ENCODE assay signal across 1 cellular context in genomic region chr5:129767927-129768380, GRCh38.
TF ChIP-seq lines count a peak whose summit lies in the region.

No MANE protein-coding gene starts in this region.

TF ChIP-seq in HEK293, 187 proteins besides CTCF, POLR2A, EP300 and RAD21 (continued from another document and continues in another):
- TF ChIP-seq, protein P1, sequence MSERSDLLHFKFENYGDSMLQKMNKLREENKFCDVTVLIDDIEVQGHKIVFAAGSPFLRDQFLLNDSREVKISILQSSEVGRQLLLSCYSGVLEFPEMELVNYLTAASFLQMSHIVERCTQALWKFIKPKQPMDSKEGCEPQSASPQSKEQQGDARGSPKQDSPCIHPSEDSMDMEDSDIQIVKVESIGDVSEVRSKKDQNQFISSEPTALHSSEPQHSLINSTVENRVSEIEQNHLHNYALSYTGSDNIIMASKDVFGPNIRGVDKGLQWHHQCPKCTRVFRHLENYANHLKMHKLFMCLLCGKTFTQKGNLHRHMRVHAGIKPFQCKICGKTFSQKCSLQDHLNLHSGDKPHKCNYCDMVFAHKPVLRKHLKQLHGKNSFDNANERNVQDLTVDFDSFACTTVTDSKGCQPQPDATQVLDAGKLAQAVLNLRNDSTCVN (tag by site-specific recombination; optimal IDR thresholded peaks at IDR 0.05): no peak
- TF ChIP-seq ZNF292 (tag by site-specific recombination; IDR thresholded peaks at IDR 0.05; ENCODE audit: borderline replicate concordance, low read depth) (no peak), ZNF416 (tag by site-specific recombination; IDR thresholded peaks at IDR 0.05) (no peak), ZNF23 (tag by site-specific recombination; IDR thresholded peaks at IDR 0.05; ENCODE audit: borderline replicate concordance) (no peak), ZNF747 (tag by site-specific recombination; IDR thresholded peaks at IDR 0.05) (no peak), ZNF274 (IDR thresholded peaks at IDR 0.05; ENCODE audit: low read length) (no peak), ZNF274 (tag by site-specific recombination; IDR thresholded peaks at IDR 0.05; ENCODE audit: borderline replicate concordance) (no peak), PRDM1 (tag by site-specific recombination; IDR thresholded peaks at IDR 0.05) (peak; percentile 91), ZNF157 (tag by site-specific recombination; IDR thresholded peaks at IDR 0.05) (no peak), ZNF2 (tag by site-specific recombination; IDR thresholded peaks at IDR 0.05) (0 out of 2 replicates have a peak, but pooled peaks have one; percentile 47), ZNF24 (tag by site-specific recombination; IDR thresholded peaks at IDR 0.05) (0 out of 2 replicates have a peak, but pooled peaks have one; percentile 24), ZNF423 (tag by site-specific recombination; IDR thresholded peaks at IDR 0.05) (no peak), ZNF558 (tag by site-specific recombination; IDR thresholded peaks at IDR 0.05) (peak; percentile 62; the same call in 1 of the 2 replicates), ZNF391 (tag by site-specific recombination; IDR thresholded peaks at IDR 0.05; ENCODE audit: borderline replicate concordance, low read depth) (no peak), TRIM28 (IDR thresholded peaks at IDR 0.05; ENCODE audit: borderline replicate concordance, low read length) (no peak), ZNF184 (tag by site-specific recombination; IDR thresholded peaks at IDR 0.05) (peak; percentile 34; the same call in 1 of the 2 replicates), GLIS2 (tag by site-specific recombination; IDR thresholded peaks at IDR 0.05) (no peak), KLF10 (tag by site-specific recombination; IDR thresholded peaks at IDR 0.05) (0 out of 2 replicates have a peak, but pooled peaks have one; percentile 37), ZNF654 (tag by site-specific recombination; IDR thresholded peaks at IDR 0.05; ENCODE audit: low read depth) (peak; percentile 99), ZNF837 (tag by site-specific recombination; IDR thresholded peaks at IDR 0.05) (no peak), ZNF830 (tag by site-specific recombination; IDR thresholded peaks at IDR 0.05; ENCODE audit: low read depth) (no peak), SP7 (tag by site-specific recombination; IDR thresholded peaks at IDR 0.05) (peak; percentile 98), SP3 (tag by site-specific recombination; IDR thresholded peaks at IDR 0.05) (no peak), BCL11A (tag by site-specific recombination; IDR thresholded peaks at IDR 0.05; ENCODE audit: low read depth) (no peak), ZNF426 (tag by site-specific recombination; IDR thresholded peaks at IDR 0.05) (no peak), FEZF1 (tag by site-specific recombination; IDR thresholded peaks at IDR 0.05) (no peak), ATF2 (tag by site-specific recombination; IDR thresholded peaks at IDR 0.05; ENCODE audit: low read depth) (no peak), ZBTB21 (tag by site-specific recombination; IDR thresholded peaks at IDR 0.05) (0 out of 2 replicates have a peak, but pooled peaks have one; percentile 22), KLF8 (tag by site-specific recombination; IDR thresholded peaks at IDR 0.05) (no peak; the same call in 1 of the 2 replicates), ZNF670 (tag by site-specific recombination; IDR thresholded peaks at IDR 0.05; ENCODE audit: low read depth) (no peak), ZNF112 (tag by site-specific recombination; IDR thresholded peaks at IDR 0.05) (no peak), ZNF302 (tag by site-specific recombination; IDR thresholded peaks at IDR 0.05; ENCODE audit: low read depth) (no peak), ZNF169 (tag by site-specific recombination; IDR thresholded peaks at IDR 0.05) (no peak), KLF7 (tag by site-specific recombination; IDR thresholded peaks at IDR 0.05; ENCODE audit: borderline replicate concordance) (no peak), ZNF10 (tag by site-specific recombination; IDR thresholded peaks at IDR 0.05) (peak; percentile 74), ZNF530 (tag by site-specific recombination; IDR thresholded peaks at IDR 0.05; ENCODE audit: low read depth) (no peak), KLF9 (tag by site-specific recombination; IDR thresholded peaks at IDR 0.05; ENCODE audit: low read depth) (no peak), PATZ1 (tag by site-specific recombination; IDR thresholded peaks at IDR 0.05) (no peak)
- TF ChIP-seq, protein P2, sequence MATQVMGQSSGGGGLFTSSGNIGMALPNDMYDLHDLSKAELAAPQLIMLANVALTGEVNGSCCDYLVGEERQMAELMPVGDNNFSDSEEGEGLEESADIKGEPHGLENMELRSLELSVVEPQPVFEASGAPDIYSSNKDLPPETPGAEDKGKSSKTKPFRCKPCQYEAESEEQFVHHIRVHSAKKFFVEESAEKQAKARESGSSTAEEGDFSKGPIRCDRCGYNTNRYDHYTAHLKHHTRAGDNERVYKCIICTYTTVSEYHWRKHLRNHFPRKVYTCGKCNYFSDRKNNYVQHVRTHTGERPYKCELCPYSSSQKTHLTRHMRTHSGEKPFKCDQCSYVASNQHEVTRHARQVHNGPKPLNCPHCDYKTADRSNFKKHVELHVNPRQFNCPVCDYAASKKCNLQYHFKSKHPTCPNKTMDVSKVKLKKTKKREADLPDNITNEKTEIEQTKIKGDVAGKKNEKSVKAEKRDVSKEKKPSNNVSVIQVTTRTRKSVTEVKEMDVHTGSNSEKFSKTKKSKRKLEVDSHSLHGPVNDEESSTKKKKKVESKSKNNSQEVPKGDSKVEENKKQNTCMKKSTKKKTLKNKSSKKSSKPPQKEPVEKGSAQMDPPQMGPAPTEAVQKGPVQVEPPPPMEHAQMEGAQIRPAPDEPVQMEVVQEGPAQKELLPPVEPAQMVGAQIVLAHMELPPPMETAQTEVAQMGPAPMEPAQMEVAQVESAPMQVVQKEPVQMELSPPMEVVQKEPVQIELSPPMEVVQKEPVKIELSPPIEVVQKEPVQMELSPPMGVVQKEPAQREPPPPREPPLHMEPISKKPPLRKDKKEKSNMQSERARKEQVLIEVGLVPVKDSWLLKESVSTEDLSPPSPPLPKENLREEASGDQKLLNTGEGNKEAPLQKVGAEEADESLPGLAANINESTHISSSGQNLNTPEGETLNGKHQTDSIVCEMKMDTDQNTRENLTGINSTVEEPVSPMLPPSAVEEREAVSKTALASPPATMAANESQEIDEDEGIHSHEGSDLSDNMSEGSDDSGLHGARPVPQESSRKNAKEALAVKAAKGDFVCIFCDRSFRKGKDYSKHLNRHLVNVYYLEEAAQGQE (tag by site-specific recombination; IDR thresholded peaks at IDR 0.05): no peak
- TF ChIP-seq, protein P3, sequence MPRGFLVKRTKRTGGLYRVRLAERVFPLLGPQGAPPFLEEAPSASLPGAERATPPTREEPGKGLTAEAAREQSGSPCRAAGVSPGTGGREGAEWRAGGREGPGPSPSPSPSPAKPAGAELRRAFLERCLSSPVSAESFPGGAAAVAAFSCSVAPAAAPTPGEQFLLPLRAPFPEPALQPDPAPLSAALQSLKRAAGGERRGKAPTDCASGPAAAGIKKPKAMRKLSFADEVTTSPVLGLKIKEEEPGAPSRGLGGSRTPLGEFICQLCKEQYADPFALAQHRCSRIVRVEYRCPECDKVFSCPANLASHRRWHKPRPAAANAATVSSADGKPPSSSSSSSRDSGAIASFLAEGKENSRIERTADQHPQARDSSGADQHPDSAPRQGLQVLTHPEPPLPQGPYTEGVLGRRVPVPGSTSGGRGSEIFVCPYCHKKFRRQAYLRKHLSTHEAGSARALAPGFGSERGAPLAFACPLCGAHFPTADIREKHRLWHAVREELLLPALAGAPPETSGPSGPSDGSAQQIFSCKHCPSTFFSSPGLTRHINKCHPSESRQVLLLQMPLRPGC (tag by site-specific recombination; IDR thresholded peaks at IDR 0.05): no peak; the same call in 1 of the 2 replicates
- TF ChIP-seq, protein P4, sequence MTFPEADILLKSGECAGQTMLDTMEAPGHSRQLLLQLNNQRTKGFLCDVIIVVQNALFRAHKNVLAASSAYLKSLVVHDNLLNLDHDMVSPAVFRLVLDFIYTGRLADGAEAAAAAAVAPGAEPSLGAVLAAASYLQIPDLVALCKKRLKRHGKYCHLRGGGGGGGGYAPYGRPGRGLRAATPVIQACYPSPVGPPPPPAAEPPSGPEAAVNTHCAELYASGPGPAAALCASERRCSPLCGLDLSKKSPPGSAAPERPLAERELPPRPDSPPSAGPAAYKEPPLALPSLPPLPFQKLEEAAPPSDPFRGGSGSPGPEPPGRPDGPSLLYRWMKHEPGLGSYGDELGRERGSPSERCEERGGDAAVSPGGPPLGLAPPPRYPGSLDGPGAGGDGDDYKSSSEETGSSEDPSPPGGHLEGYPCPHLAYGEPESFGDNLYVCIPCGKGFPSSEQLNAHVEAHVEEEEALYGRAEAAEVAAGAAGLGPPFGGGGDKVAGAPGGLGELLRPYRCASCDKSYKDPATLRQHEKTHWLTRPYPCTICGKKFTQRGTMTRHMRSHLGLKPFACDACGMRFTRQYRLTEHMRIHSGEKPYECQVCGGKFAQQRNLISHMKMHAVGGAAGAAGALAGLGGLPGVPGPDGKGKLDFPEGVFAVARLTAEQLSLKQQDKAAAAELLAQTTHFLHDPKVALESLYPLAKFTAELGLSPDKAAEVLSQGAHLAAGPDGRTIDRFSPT (tag by site-specific recombination; IDR thresholded peaks at IDR 0.05): no peak
- TF ChIP-seq, protein P5, sequence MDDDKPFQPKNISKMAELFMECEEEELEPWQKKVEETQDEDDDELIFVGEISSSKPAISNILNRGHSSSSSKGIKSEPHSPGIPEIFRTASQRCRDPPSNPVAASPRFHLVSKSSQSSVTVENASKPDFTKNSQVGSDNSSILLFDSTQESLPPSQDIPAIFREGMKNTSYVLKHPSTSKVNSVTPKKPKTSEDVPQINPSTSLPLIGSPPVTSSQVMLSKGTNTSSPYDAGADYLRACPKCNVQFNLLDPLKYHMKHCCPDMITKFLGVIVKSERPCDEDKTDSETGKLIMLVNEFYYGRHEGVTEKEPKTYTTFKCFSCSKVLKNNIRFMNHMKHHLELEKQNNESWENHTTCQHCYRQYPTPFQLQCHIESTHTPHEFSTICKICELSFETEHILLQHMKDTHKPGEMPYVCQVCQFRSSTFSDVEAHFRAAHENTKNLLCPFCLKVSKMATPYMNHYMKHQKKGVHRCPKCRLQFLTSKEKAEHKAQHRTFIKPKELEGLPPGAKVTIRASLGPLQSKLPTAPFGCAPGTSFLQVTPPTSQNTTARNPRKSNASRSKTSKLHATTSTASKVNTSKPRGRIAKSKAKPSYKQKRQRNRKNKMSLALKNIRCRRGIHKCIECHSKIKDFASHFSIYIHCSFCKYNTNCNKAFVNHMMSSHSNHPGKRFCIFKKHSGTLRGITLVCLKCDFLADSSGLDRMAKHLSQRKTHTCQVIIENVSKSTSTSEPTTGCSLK (tag by site-specific recombination; IDR thresholded peaks at IDR 0.05): no peak
- TF ChIP-seq, protein P6, sequence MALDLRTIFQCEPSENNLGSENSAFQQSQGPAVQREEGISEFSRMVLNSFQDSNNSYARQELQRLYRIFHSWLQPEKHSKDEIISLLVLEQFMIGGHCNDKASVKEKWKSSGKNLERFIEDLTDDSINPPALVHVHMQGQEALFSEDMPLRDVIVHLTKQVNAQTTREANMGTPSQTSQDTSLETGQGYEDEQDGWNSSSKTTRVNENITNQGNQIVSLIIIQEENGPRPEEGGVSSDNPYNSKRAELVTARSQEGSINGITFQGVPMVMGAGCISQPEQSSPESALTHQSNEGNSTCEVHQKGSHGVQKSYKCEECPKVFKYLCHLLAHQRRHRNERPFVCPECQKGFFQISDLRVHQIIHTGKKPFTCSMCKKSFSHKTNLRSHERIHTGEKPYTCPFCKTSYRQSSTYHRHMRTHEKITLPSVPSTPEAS (tag by site-specific recombination; IDR thresholded peaks at IDR 0.05): no peak
- TF ChIP-seq, protein P7, sequence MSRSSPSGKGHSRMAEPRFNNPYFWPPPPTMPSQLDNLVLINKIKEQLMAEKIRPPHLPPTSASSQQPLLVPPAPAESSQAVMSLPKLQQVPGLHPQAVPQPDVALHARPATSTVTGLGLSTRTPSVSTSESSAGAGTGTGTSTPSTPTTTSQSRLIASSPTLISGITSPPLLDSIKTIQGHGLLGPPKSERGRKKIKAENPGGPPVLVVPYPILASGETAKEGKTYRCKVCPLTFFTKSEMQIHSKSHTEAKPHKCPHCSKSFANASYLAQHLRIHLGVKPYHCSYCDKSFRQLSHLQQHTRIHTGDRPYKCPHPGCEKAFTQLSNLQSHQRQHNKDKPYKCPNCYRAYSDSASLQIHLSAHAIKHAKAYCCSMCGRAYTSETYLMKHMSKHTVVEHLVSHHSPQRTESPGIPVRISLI (tag by site-specific recombination; IDR thresholded peaks at IDR 0.05): peak; percentile 80
- TF ChIP-seq, protein P8, sequence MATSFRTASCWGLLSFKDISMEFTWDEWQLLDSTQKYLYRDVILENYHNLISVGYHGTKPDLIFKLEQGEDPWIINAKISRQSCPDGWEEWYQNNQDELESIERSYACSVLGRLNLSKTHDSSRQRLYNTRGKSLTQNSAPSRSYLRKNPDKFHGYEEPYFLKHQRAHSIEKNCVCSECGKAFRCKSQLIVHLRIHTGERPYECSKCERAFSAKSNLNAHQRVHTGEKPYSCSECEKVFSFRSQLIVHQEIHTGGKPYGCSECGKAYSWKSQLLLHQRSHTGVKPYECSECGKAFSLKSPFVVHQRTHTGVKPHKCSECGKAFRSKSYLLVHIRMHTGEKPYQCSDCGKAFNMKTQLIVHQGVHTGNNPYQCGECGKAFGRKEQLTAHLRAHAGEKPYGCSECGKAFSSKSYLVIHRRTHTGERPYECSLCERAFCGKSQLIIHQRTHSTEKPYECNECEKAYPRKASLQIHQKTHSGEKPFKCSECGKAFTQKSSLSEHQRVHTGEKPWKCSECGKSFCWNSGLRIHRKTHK (tag by site-specific recombination; IDR thresholded peaks at IDR 0.05): no peak
